9 cellular contexts compared by ENCODE assay signal in the genomic region with DNA sequence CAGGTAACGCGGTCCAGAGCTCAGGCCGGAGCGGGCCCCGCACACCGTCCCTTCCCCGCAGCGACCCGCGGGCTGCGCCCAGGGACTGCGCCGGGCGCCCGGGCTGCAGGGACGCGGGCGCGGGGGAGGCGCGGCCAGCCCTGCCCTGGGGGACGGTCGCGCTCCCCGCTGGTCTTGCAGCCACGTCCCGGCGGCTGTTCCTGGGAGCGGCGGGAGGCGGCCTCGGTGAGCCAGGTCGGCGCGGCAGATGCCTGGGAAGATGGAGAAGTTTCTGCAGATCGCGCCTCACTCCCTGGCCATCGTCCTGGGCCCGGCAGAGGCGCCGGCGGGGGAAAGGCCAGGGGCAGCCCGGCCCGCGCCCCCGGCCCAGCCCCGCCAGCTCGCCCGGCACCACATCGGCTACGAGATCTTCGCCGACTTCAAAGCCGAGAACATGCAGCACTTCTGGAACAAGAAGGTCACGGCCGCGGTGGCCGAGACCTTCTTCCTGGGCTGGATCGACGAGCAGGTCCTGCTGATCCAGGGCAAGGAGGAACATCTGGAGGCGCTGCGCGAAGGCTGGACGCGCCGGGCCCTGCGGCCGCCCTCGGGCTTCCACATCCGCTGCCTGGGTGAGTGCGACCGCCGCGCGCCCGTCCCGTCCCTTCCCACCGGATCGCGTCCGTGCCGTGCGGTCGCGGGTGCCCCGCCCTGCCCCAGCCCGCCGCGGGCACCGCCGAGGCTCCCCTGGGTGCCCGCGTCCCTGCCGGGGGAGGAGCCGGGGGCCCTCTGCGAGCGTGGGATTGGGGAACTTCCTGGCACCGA.
A peak's percentile ranks its signal among the peaks of the same experiment; 100 is the strongest.
DNase-seq lines count a peak whose midpoint lies in the region; ATAC-seq and TF ChIP-seq lines count a peak whose summit lies in the region.
"Had no signal": no experiment of that assay in that cellular context is flagged by ENCODE, and none has a peak within 500 bp of the region (broad histone marks: within the 10 kb centered on the region; RNA-seq: fewer than 3 reads in every experiment).

No MANE protein-coding gene starts in this region.

- TF ChIP-seq CTCF in cardiac muscle cell (IDR thresholded peaks at IDR 0.05; ENCODE audit: low read depth, low read length) (no peak), progenitor cell of endocrine pancreas (IDR thresholded peaks at IDR 0.05; ENCODE audit: unreplicated experiment) (peak; percentile 31)

- POLR2A ChIA-PET in activated CD4-positive, alpha-beta memory T cell treated with anti-CD3 and anti-CD28 coated beads, Interleukin-2, amount 10 ng/mL, durations not matched to agents 7 days and 5 days (lab: Charles Lee) = no interaction called here

- peaks cover 59% of the 10 kb centered on the region for H3K27me3 ChIP-seq in cardiac muscle cell

- no peaks in the 10 kb centered on the region for H3K9me3 Mint-ChIP-seq in activated CD4-positive, alpha-beta memory T cell treated with anti-CD3 and anti-CD28 coated beads, Interleukin-2, amount 10 ng/mL, durations not matched to agents 7 days and 5 days
- peaks cover 14% of the 10 kb centered on the region for H3K9me3 Mint-ChIP-seq in progenitor cell of endocrine pancreas (ENCODE audit: low read depth)

- H3K36me3 ChIP-seq in cardiac muscle cell = no peaks in the 10 kb centered on the region

- peaks cover 3% of the 10 kb centered on the region for H3K36me3 Mint-ChIP-seq in activated CD4-positive, alpha-beta memory T cell treated with anti-CD3 and anti-CD28 coated beads, Interleukin-2, amount 10 ng/mL, durations not matched to agents 7 days and 5 days (ENCODE audit: low read depth)
- peaks cover 2% of the 10 kb centered on the region for H3K36me3 Mint-ChIP-seq in progenitor cell of endocrine pancreas (ENCODE audit: insufficient read depth)
- H3K36me3 Mint-ChIP-seq: CD4-positive, CD25-positive, alpha-beta regulatory T cell had no signal

- no peak overlapping the region for H3K27ac Mint-ChIP-seq in activated CD4-positive, alpha-beta memory T cell treated with anti-CD3 and anti-CD28 coated beads, Interleukin-2, amount 10 ng/mL, durations not matched to agents 7 days and 5 days
- H3K27ac Mint-ChIP-seq in progenitor cell of endocrine pancreas = no peak overlapping the region
- H3K27ac Mint-ChIP-seq: CD4-positive, CD25-positive, alpha-beta regulatory T cell had no signal

- no peaks in the 10 kb centered on the region for H3K9me3 ChIP-seq in cardiac muscle cell (ENCODE audit: low read depth)

- no peaks in the 10 kb centered on the region for H3K4me1 ChIP-seq in cardiac muscle cell (ENCODE audit: low read depth)

- peaks cover 13% of the 10 kb centered on the region for H3K4me1 Mint-ChIP-seq in activated CD4-positive, alpha-beta memory T cell treated with anti-CD3 and anti-CD28 coated beads, Interleukin-2, amount 10 ng/mL, durations not matched to agents 7 days and 5 days
- H3K4me1 Mint-ChIP-seq in progenitor cell of endocrine pancreas (ENCODE audit: low read depth) = peaks cover 19% of the 10 kb centered on the region

- peaks cover 63% of the 10 kb centered on the region for H3K27me3 Mint-ChIP-seq in activated CD4-positive, alpha-beta memory T cell treated with anti-CD3 and anti-CD28 coated beads, Interleukin-2, amount 10 ng/mL, durations not matched to agents 7 days and 5 days
- H3K27me3 Mint-ChIP-seq in progenitor cell of endocrine pancreas = no peaks in the 10 kb centered on the region

- CTCF ChIA-PET in activated CD4-positive, alpha-beta memory T cell treated with anti-CD3 and anti-CD28 coated beads, Interleukin-2, amount 10 ng/mL, durations not matched to agents 7 days and 5 days (lab: Charles Lee) = no interaction called here

- peak overlapping the region; percentile 50 for H3K4me3 ChIP-seq in cardiac muscle cell

- DNase-seq in NCI-H2171 treated with DMSO at 0.1 percent for 48 hours (lab: John Stamatoyannopoulos, UW) (peak; percentile 7), NCI-H2171 (lab: John Stamatoyannopoulos, UW) (no peak), cardiac muscle cell (ENCODE audit: low read depth in 1 of 2, low spot score in 1 of 2) (peak; percentile 29 to 53), progenitor cell of endocrine pancreas (ENCODE audit: low spot score, unreplicated experiment) (peak; percentile 54), NOMO-1 treated with dmso at 0.1 percent for 144 hours (lab: John Stamatoyannopoulos, UW; ENCODE audit: unreplicated experiment) (no peak), NK-92 (lab: John Stamatoyannopoulos, UW; ENCODE audit: unreplicated experiment) (no peak)
- peak; percentile 32 for DNase-seq in activated CD4-positive, alpha-beta memory T cell treated with anti-CD3 and anti-CD28 coated beads, Interleukin-2, amount 10 ng/mL, durations not matched to agents 7 days and 5 days

- H3K4me3 Mint-ChIP-seq in activated CD4-positive, alpha-beta memory T cell treated with anti-CD3 and anti-CD28 coated beads, Interleukin-2, amount 10 ng/mL, durations not matched to agents 7 days and 5 days = peak overlapping the region; percentile 38
- peak overlapping the region; percentile 69 for H3K4me3 Mint-ChIP-seq in progenitor cell of endocrine pancreas (ENCODE audit: low read depth)

- ATAC-seq in GM21367 (IDR thresholded peaks at IDR 0.05; ENCODE audit: unreplicated experiment) = no peak

- H3K27ac ChIP-seq in cardiac muscle cell = no peak overlapping the region

Comparison
In these comparisons a context has a peak if more than half of its experiments do, and no peak if none do; other contexts are left out.
1. DNase-seq: peak in NCI-H2171 treated with DMSO at 0.1 percent for 48 hours (single experiment), activated CD4-positive, alpha-beta memory T cell treated with anti-CD3 and anti-CD28 coated beads, Interleukin-2, amount 10 ng/mL, durations not matched to agents 7 days and 5 days (single experiment), cardiac muscle cell (2 of 2) and progenitor cell of endocrine pancreas (single experiment); none in NCI-H2171 (single experiment), NOMO-1 treated with dmso at 0.1 percent for 144 hours (single experiment) and NK-92 (single experiment).